Comparison of ENCODE assay signal across 9 cellular contexts in the genomic region with DNA sequence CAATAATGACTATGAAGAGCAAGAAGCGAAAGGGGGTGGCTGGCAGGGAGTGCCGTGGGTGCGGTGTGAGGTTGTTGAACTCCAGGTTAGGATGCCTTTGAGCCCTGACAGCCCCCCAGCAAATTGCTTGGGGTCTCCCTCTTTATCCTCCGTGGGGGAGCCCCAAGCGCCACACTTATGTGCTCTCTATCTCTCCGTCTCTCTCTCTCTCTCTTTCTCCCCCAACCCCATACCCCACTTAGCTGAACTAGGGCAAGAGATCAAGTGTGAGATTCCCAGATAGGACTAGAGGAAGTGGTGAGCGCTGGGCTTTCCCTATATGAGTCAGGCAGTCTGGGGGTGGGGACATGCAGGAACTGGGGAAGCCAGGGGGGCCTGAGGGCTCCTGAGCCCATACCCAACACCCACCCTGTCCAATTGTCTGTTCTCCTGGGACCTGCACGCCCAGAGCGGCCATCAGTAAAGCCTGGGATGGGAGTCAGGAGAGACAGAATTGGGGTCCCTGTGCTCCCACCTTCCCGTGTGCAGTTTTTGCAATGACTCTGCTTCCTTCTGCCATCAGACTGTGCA. TPM values are rescaled to one million over a fixed set of nuclear protein-coding genes. Genes with fewer than 3 reads are reported as not detected.
DNase-seq lines count a peak whose midpoint lies in the region; ATAC-seq and TF ChIP-seq lines count a peak whose summit lies in the region.
"Had no signal": no experiment of that assay in that cellular context is flagged by ENCODE, and none has a peak within 500 bp of the region (broad histone marks: within the 10 kb centered on the region; RNA-seq: fewer than 3 reads in every experiment).

No MANE protein-coding gene starts in this region.

- intact Hi-C loops in left lung (cut with DNase I) = no loop called here
- intact Hi-C loops in dorsolateral prefrontal cortex (cut with DNase I) = loop anchor here in 1 of 2 donors (5.0 kb wide), 1 partner anchor 35 kb away; no protein-coding TSS in a partner anchor

- H3K4me1 ChIP-seq in left lung (peaks cover 13 to 98% of the 10 kb centered on the region in 2 donors), thymus (ENCODE audit: control insufficient read depth, insufficient read depth, low read length) (peaks cover 19% of the 10 kb centered on the region)

- peak overlapping the region; percentile 72 to 89 for H3K27ac ChIP-seq in left lung
- H3K27ac ChIP-seq in thymus (ENCODE audit: low read depth) = peak overlapping the region; percentile 77
- H3K27ac ChIP-seq in dorsolateral prefrontal cortex = peak overlapping the region in 22 of 59 donors; percentile 5 to 78 (median 43)

- TF ChIP-seq CTCF in left lung (IDR thresholded peaks at IDR 0.05) (no peak), dorsolateral prefrontal cortex (IDR thresholded peaks at IDR 0.05 in 54 of 56, conservative IDR thresholded peaks at IDR 0.05 in 2 of 56; ENCODE audit: low read depth in 1 of 56, partially characterized antibody in 56 of 56) (no peak)

- H3K36me3 ChIP-seq in left lung = peaks cover 0 to 36% of the 10 kb centered on the region in 2 donors
- peaks cover 10% of the 10 kb centered on the region for H3K36me3 ChIP-seq in thymus (ENCODE audit: control insufficient read depth, insufficient read depth)

- ATAC-seq in left lung = peak; percentile 49

- H3K27ac Mint-ChIP-seq in activated naive CD4-positive, alpha-beta T cell treated with anti-CD3 and anti-CD28 coated beads, Interleukin-2, amount 50 U/mL, for 24 hours = peak overlapping the region; percentile 65

- WGBS in thymus = 30% methylated on average over 10 of the region's 10 CpGs

- H3K4me3 Mint-ChIP-seq in activated naive CD4-positive, alpha-beta T cell treated with anti-CD3 and anti-CD28 coated beads, Interleukin-2, amount 50 U/mL, for 24 hours = peak overlapping the region; percentile 75

- H3K27me3 Mint-ChIP-seq in activated naive CD4-positive, alpha-beta T cell treated with anti-CD3 and anti-CD28 coated beads, Interleukin-2, amount 50 U/mL, for 24 hours = no peaks in the 10 kb centered on the region

- DNase-seq in NK-92 treated with Interleukin-12 subunit alpha and Interleukin-12 subunit beta, amount 100 ng/mL, for 24 hours (lab: John Stamatoyannopoulos, UW) = peak; percentile 15
- DNase-seq in NK-92 (lab: John Stamatoyannopoulos, UW; ENCODE audit: unreplicated experiment) (no peak), RPMI7951 (ENCODE audit: low read depth) (peak; percentile 89), left lung (peak in 1 of 2 donors; percentile 69), NOMO-1 treated with DMSO at 0.1 percent for 48 hours (lab: John Stamatoyannopoulos, UW; ENCODE audit: unreplicated experiment) (no peak), dorsolateral prefrontal cortex (no peak)

- H3K36me3 Mint-ChIP-seq in activated naive CD4-positive, alpha-beta T cell treated with anti-CD3 and anti-CD28 coated beads, Interleukin-2, amount 50 U/mL, for 24 hours = peaks cover 7% of the 10 kb centered on the region

- H3K4me3 ChIP-seq in left lung (peak overlapping the region in 1 of 2 donors; percentile 32), thymus (ENCODE audit: low read length) (no peak overlapping the region), dorsolateral prefrontal cortex (no peak overlapping the region)

- peaks cover 66% of the 10 kb centered on the region for H3K4me1 Mint-ChIP-seq in activated naive CD4-positive, alpha-beta T cell treated with anti-CD3 and anti-CD28 coated beads, Interleukin-2, amount 50 U/mL, for 24 hours

- H3K9me3 ChIP-seq in left lung = no peaks in the 10 kb centered on the region
- no peaks in the 10 kb centered on the region for H3K9me3 ChIP-seq in thymus (ENCODE audit: control insufficient read depth)

- H3K9me3 Mint-ChIP-seq in activated naive CD4-positive, alpha-beta T cell treated with anti-CD3 and anti-CD28 coated beads, Interleukin-2, amount 50 U/mL, for 24 hours = no peaks in the 10 kb centered on the region

- no peaks in the 10 kb centered on the region for H3K27me3 ChIP-seq in left lung
- H3K27me3 ChIP-seq in thymus (ENCODE audit: control insufficient read depth, insufficient read depth) = no peaks in the 10 kb centered on the region
- H3K27me3 ChIP-seq in dorsolateral prefrontal cortex = no peaks in the 10 kb centered on the region

RNA-seq across cellular contexts. Expression of gene EFHD2, which starts 7.8 kb away (rescaled TPM):
- total RNA-seq in RPMI7951 (2014; rRNA removed; shearing (Covaris generic)) = 52.5 and 70.9 TPM in 2 replicates
- total RNA-seq in left lung (100 to 1,000 TPM in 1 of 2 donors, 10 to 100 TPM in 1; 44.6 to 107 TPM), dorsolateral prefrontal cortex (100 to 1,000 TPM in 72 of 120 experiments, 10 to 100 TPM in 48; 54.8 to 180 (median 104) TPM)
- 62.3 TPM for polyA plus RNA-seq in thymus

RNA-seq across cellular contexts. Expression of gene CTRC, which starts 20.8 kb away (rescaled TPM):
- 0.12 TPM in 1 of 2 replicates, not detected in the other for total RNA-seq in RPMI7951 (2014; rRNA removed; shearing (Covaris generic))
- total RNA-seq in left lung (under 1 TPM in 1 of 2 donors, not detected in 1; 0.81 TPM), dorsolateral prefrontal cortex (1 to 10 TPM in 25 of 120 experiments, under 1 TPM in 39, not detected in 56; 0.13 to 3.3 (median 0.86) TPM)
- polyA plus RNA-seq in thymus = 1.6 TPM
- total RNA-seq: skeletal muscle tissue had no signal

RNA-seq across cellular contexts. Expression of gene CELA2A, which starts 39.1 kb away (rescaled TPM):
- not detected in 2 replicates for total RNA-seq in RPMI7951 (2014; rRNA removed; shearing (Covaris generic))
- not detected for total RNA-seq in left lung
- 0.41 TPM for polyA plus RNA-seq in thymus
- total RNA-seq in dorsolateral prefrontal cortex = not detected
- total RNA-seq: skeletal muscle tissue had no signal

RNA-seq across cellular contexts. Expression of gene CELA2B, which starts 58.5 kb away (rescaled TPM):
- total RNA-seq in RPMI7951 (2014; rRNA removed; shearing (Covaris generic)) = not detected in 2 replicates
- total RNA-seq in left lung (under 1 TPM in 1 of 2 donors, not detected in 1; 0.63 TPM), dorsolateral prefrontal cortex (not detected)
- polyA plus RNA-seq in thymus = 0.16 TPM

Comparison
In these comparisons a context has a peak if more than half of its experiments do, and no peak if none do; other contexts are left out.
1. DNase-seq: peak in NK-92 treated with Interleukin-12 subunit alpha and Interleukin-12 subunit beta, amount 100 ng/mL, for 24 hours (single experiment) and RPMI7951 (single experiment); none in NK-92 (single experiment), NOMO-1 treated with DMSO at 0.1 percent for 48 hours (single experiment) and dorsolateral prefrontal cortex (0 of 10).